10 cellular contexts compared by ENCODE assay signal in the genomic region with DNA sequence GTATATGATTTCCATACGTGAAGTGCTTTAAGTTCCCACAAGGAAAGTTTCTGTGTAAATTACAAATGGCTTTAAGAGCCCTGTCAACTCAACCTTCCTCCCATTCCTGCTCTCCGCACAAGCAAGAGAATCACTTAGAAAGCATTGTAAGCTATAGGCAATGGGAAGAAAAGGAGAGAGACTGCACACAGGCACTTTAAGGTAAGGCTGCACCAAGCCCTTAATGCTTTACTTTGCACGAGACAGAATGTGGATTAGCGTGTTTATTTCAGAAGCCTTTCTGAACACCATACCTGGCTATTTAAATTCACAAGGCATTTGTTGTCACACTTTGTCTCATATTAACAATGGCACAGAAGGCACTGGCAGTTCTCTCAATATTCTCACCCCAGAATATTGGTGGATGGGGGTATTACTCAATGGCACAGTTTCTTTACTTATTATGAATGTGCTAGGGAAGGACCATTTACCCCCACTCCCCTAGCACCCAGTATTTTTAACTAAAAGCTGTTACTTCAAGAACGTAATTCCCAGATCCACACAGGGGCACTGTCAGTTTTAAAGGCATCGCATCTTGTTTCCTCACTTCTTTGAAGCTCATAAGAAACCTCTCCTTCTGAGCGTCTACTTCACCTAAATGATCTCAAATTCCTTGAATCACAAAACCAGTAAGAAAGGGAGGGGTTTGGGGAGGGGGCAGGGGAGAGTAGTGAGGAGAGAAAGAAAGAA.
A peak's percentile ranks its signal among the peaks of the same experiment; 100 is the strongest.
DNase-seq lines count a peak whose midpoint lies in the region; ATAC-seq and TF ChIP-seq lines count a peak whose summit lies in the region.
"Had no signal": no experiment of that assay in that cellular context is flagged by ENCODE, and none has a peak within 500 bp of the region (broad histone marks: within the 10 kb centered on the region; RNA-seq: fewer than 3 reads in every experiment).

No MANE protein-coding gene starts in this region.

- ATAC-seq in activated naive CD8-positive, alpha-beta T cell treated with anti-CD3 and anti-CD28 coated beads, Interleukin-2, amount 50 U/mL, for 24 hours: no peak

- peak overlapping the region; percentile 39 for H3K4me2 ChIP-seq in mesendoderm (ENCODE audit: low read length)

- H2BK5ac ChIP-seq in mesendoderm (ENCODE audit: low read length): no peak overlapping the region

- H3K9me3 Mint-ChIP-seq in activated naive CD8-positive, alpha-beta T cell treated with anti-CD3 and anti-CD28 coated beads, Interleukin-2, amount 50 U/mL, for 24 hours: no peaks in the 10 kb centered on the region

- intact Hi-C loops in dorsolateral prefrontal cortex (cut with DNase I): loop anchor here in 1 of 2 donors (5.0 to 10.0 kb wide), 2 partner anchors 102 to 269 kb away; no protein-coding TSS in a partner anchor

- H3K4me3 Mint-ChIP-seq in activated naive CD8-positive, alpha-beta T cell treated with anti-CD3 and anti-CD28 coated beads, Interleukin-2, amount 50 U/mL, for 24 hours: no peak overlapping the region

- peak overlapping the region; percentile 73 for H3K56ac ChIP-seq in mesendoderm (ENCODE audit: low read length)

- no peak overlapping the region for H3K27ac Mint-ChIP-seq in activated naive CD8-positive, alpha-beta T cell treated with anti-CD3 and anti-CD28 coated beads, Interleukin-2, amount 50 U/mL, for 24 hours

- no peaks in the 10 kb centered on the region for H3K27me3 Mint-ChIP-seq in activated naive CD8-positive, alpha-beta T cell treated with anti-CD3 and anti-CD28 coated beads, Interleukin-2, amount 50 U/mL, for 24 hours

- no peak overlapping the region for H2BK15ac ChIP-seq in mesendoderm (replicated peaks; ENCODE audit: low read depth)

- peaks cover 13% of the 10 kb centered on the region for H3K4me1 ChIP-seq in mesendoderm (ENCODE audit: control insufficient read depth, low read depth, low read length)

- TF ChIP-seq CTCF in dorsolateral prefrontal cortex (IDR thresholded peaks at IDR 0.05 in 54 of 56, conservative IDR thresholded peaks at IDR 0.05 in 2 of 56; ENCODE audit: low read depth in 1 of 56, partially characterized antibody in 56 of 56): no peak

- H3K4ac ChIP-seq in mesendoderm (ENCODE audit: low read depth, low read length): peak overlapping the region; percentile 68

- peak overlapping the region in 28 of 59 donors; percentile 6 to 78 (median 46) for H3K27ac ChIP-seq in dorsolateral prefrontal cortex
- no peak overlapping the region for H3K27ac ChIP-seq in mesendoderm (ENCODE audit: low read depth, low read length)

- H3K79me1 ChIP-seq in mesendoderm (ENCODE audit: low read length): peaks cover 3% of the 10 kb centered on the region

- H2BK120ac ChIP-seq in mesendoderm (ENCODE audit: low read depth, low read length): peak overlapping the region; percentile 65

- H3K9ac ChIP-seq in mesendoderm (ENCODE audit: low read length): peak overlapping the region; percentile 64

- H3K27me3 ChIP-seq in dorsolateral prefrontal cortex (no peaks in the 10 kb centered on the region), mesendoderm (ENCODE audit: insufficient read depth, low read length, poor library complexity) (no peaks in the 10 kb centered on the region)

- peak overlapping the region; percentile 4 for H3K23ac ChIP-seq in mesendoderm (ENCODE audit: low read length)

- no peaks in the 10 kb centered on the region for H3K79me2 ChIP-seq in mesendoderm (ENCODE audit: control insufficient read depth, insufficient read depth, low read length)

- H3K36me3 Mint-ChIP-seq in activated naive CD8-positive, alpha-beta T cell treated with anti-CD3 and anti-CD28 coated beads, Interleukin-2, amount 50 U/mL, for 24 hours (ENCODE audit: low read depth): no peaks in the 10 kb centered on the region

- WGBS in mesendoderm (ENCODE audit: extremely low coverage, insufficient coverage, low lambda C conversion rate): no CpG with 5 or more reads among the region's 7 CpGs

- no peak overlapping the region for H2AK5ac ChIP-seq in mesendoderm (ENCODE audit: low read length)

- no peak overlapping the region for H4K8ac ChIP-seq in mesendoderm (ENCODE audit: low read depth, low read length)

- peak overlapping the region; percentile 20 for H3K18ac ChIP-seq in mesendoderm (ENCODE audit: low read length)

- no peak overlapping the region for H4K5ac ChIP-seq in mesendoderm (ENCODE audit: low read length)

- no peaks in the 10 kb centered on the region for H3K36me3 ChIP-seq in mesendoderm (ENCODE audit: control insufficient read depth, insufficient read depth, low read length)

- DNase-seq in NCI-H526 treated with DMSO at 0.1 percent for 48 hours (lab: John Stamatoyannopoulos, UW): peak; percentile 56
- no peak for DNase-seq in dorsolateral prefrontal cortex
- DNase-seq in mesendoderm: no peak
- peak; percentile 45 for DNase-seq in superior temporal gyrus (ENCODE audit: extremely low spot score)
- no peak for DNase-seq in NCI-H510A (lab: John Stamatoyannopoulos, UW)
- no peak for DNase-seq in NCI-H2029 treated with DMSO at 0.1 percent for 48 hours (lab: John Stamatoyannopoulos, UW)
- DNase-seq in hippocampal formation (lab: John Stamatoyannopoulos, UW): no peak
- no peak for DNase-seq in activated naive CD8-positive, alpha-beta T cell treated with anti-CD3 and anti-CD28 coated beads, Interleukin-2, amount 50 U/mL, for 24 hours
- DNase-seq: activated naive CD4-positive, alpha-beta T cell; NCI-H2081 treated with DMSO at 0.1 percent for 48 hours had no signal

- no peaks in the 10 kb centered on the region for H3K4me1 Mint-ChIP-seq in activated naive CD8-positive, alpha-beta T cell treated with anti-CD3 and anti-CD28 coated beads, Interleukin-2, amount 50 U/mL, for 24 hours

- H3K4me3 ChIP-seq in dorsolateral prefrontal cortex: peak overlapping the region; percentile 30 to 76 (median 54)
- H3K4me3 ChIP-seq in mesendoderm (ENCODE audit: low read length): no peak overlapping the region

Comparison
In these comparisons a context has a peak if more than half of its experiments do, and no peak if none do; other contexts are left out.
1. DNase-seq: peak in NCI-H526 treated with DMSO at 0.1 percent for 48 hours (single experiment) and superior temporal gyrus (single experiment); none in dorsolateral prefrontal cortex (0 of 10), mesendoderm (single experiment), NCI-H510A (single experiment), NCI-H2029 treated with DMSO at 0.1 percent for 48 hours (single experiment), hippocampal formation (0 of 2) and activated naive CD8-positive, alpha-beta T cell treated with anti-CD3 and anti-CD28 coated beads, Interleukin-2, amount 50 U/mL, for 24 hours (single experiment).